In genomic region chr2:43276517-43276931, GRCh38 we compare ENCODE assay signal across 8 cellular contexts. TPM values are rescaled to one million over a fixed set of nuclear protein-coding genes. Genes with fewer than 3 reads are reported as not detected.
DNase-seq lines count a peak whose midpoint lies in the region; ATAC-seq and TF ChIP-seq lines count a peak whose summit lies in the region.
"Had no signal": no experiment of that assay in that cellular context is flagged by ENCODE, and none has a peak within 500 bp of the region (broad histone marks: within the 10 kb centered on the region; RNA-seq: fewer than 3 reads in every experiment).

No MANE protein-coding gene starts in this region.

- intact Hi-C loops in ascending aorta (cut with DNase I) = no loop called here
- intact Hi-C loops in left ventricle myocardium inferior (cut with micrococcal nuclease) = no loop called here
- intact Hi-C loops in aorta (cut with DNase I) = no loop called here

- peaks cover 15 to 40% of the 10 kb centered on the region in 2 donors for H3K4me1 ChIP-seq in ascending aorta
- peaks cover 30% of the 10 kb centered on the region for H3K4me1 ChIP-seq in left ventricle myocardium inferior
- H3K4me1 ChIP-seq in neutrophil (ENCODE audit: control insufficient read depth in 1 of 2, insufficient read depth in 1 of 2, low read depth in 1 of 2, low read length in 1 of 2) = peaks cover 10 to 15% of the 10 kb centered on the region in 2 experiments
- peaks cover 0 to 7% of the 10 kb centered on the region in 2 donors for H3K4me1 ChIP-seq in aorta (ENCODE audit: control insufficient read depth in 1 of 2, insufficient read depth in 2 of 2, low read length in 2 of 2)

- no peaks in the 10 kb centered on the region for H3K27me3 ChIP-seq in ascending aorta
- H3K27me3 ChIP-seq in left ventricle myocardium inferior (ENCODE audit: low read depth) = no peaks in the 10 kb centered on the region
- H3K27me3 ChIP-seq in neutrophil = no peaks in the 10 kb centered on the region
- H3K27me3 ChIP-seq in aorta (ENCODE audit: control insufficient read depth in 1 of 2, insufficient read depth in 2 of 2, low read length in 1 of 2) = no peaks in the 10 kb centered on the region

- TF ChIP-seq CTCF in ascending aorta (IDR thresholded peaks at IDR 0.05) = no peak
- TF ChIP-seq CTCF in left ventricle myocardium inferior (IDR thresholded peaks at IDR 0.05; ENCODE audit: borderline replicate concordance) = no peak
- no peak for TF ChIP-seq CTCF in neutrophil (IDR thresholded peaks at IDR 0.05)

- 2 to 4% methylated on average over 5 of the region's 5 CpGs for WGBS in aorta, 2 donors

- H3K27ac ChIP-seq in ascending aorta = peak overlapping the region; percentile 79 to 82
- H3K27ac ChIP-seq in left ventricle myocardium inferior (replicated peaks) = peak overlapping the region; percentile 67
- peak overlapping the region; percentile 62 for H3K27ac ChIP-seq in neutrophil
- H3K27ac ChIP-seq in aorta (ENCODE audit: low read depth in 1 of 2, low read length in 2 of 2) = peak overlapping the region; percentile 83 to 99

- H3K9me3 ChIP-seq in ascending aorta = no peaks in the 10 kb centered on the region
- H3K9me3 ChIP-seq in left ventricle myocardium inferior (replicated peaks) = no peaks in the 10 kb centered on the region
- H3K9me3 ChIP-seq in neutrophil = no peaks in the 10 kb centered on the region
- H3K9me3 ChIP-seq in aorta (ENCODE audit: control insufficient read depth, low read length) = no peaks in the 10 kb centered on the region

- no peak for DNase-seq in ascending aorta (ENCODE audit: low spot score in 2 of 2)
- DNase-seq in left ventricle myocardium inferior = no peak
- no peak for DNase-seq in aorta
- DNase-seq in activated T-cell treated with anti-CD3 and anti-CD28 coated beads for 4 hours = no peak
- DNase-seq: immature natural killer cell had no signal

- H3K36me3 ChIP-seq in ascending aorta = peaks cover 0 to 6% of the 10 kb centered on the region in 2 donors
- H3K36me3 ChIP-seq in left ventricle myocardium inferior = peaks cover 19% of the 10 kb centered on the region
- peaks cover 1% of the 10 kb centered on the region for H3K36me3 ChIP-seq in neutrophil
- no peaks in the 10 kb centered on the region for H3K36me3 ChIP-seq in aorta (ENCODE audit: control insufficient read depth in 1 of 2, insufficient read depth in 2 of 2, low read length in 1 of 2)

- H3K4me3 ChIP-seq in ascending aorta = peak overlapping the region in 1 of 2 donors; percentile 9
- no peak overlapping the region for H3K4me3 ChIP-seq in left ventricle myocardium inferior
- H3K4me3 ChIP-seq in neutrophil (ENCODE audit: low read depth in 1 of 2, low read length in 1 of 2) = no peak overlapping the region
- H3K4me3 ChIP-seq in aorta (ENCODE audit: low read length in 2 of 2) = no peak overlapping the region

- ATAC-seq in aorta (ENCODE audit: low FRiP score) = peak; percentile 27
- no peak for ATAC-seq in GM21737 (IDR thresholded peaks at IDR 0.05; ENCODE audit: unreplicated experiment)
- ATAC-seq in GM18873 (IDR thresholded peaks at IDR 0.05; ENCODE audit: low FRiP score, unreplicated experiment) = no peak

RNA-seq across cellular contexts. Expression of gene ZFP36L2, which starts 50.1 kb away (rescaled TPM):
- total RNA-seq in ascending aorta (148 TPM), left ventricle myocardium inferior (48.5 TPM), aorta (100 to 1,000 TPM; 180 to 231 TPM)
- polyA plus RNA-seq in aorta = 100 to 1,000 TPM in 1 of 2 donors, 10 to 100 TPM in 1; 71.9 to 118 TPM
